Comparison of ENCODE assay signal across 11 cellular contexts in genomic region chr7:28002638-28003037, GRCh38.
A peak's percentile ranks its signal among the peaks of the same experiment; 100 is the strongest.
DNase-seq lines count a peak whose midpoint lies in the region; ATAC-seq and TF ChIP-seq lines count a peak whose summit lies in the region.
"Had no signal": no experiment of that assay in that cellular context is flagged by ENCODE, and none has a peak within 500 bp of the region (broad histone marks: within the 10 kb centered on the region; RNA-seq: fewer than 3 reads in every experiment).

No MANE protein-coding gene starts in this region.

- H3K4me1 Mint-ChIP-seq in GM23338: no peaks in the 10 kb centered on the region; the same call in 2 of the 3 replicates
- peaks cover 3% of the 10 kb centered on the region for H3K4me1 Mint-ChIP-seq in activated naive CD4-positive, alpha-beta T cell treated with anti-CD3 and anti-CD28 coated beads for 36 hours (ENCODE audit: low read depth)

- no peaks in the 10 kb centered on the region for H3K27me3 Mint-ChIP-seq in GM23338 (ENCODE audit: insufficient read depth, low read depth, poor library complexity)
- no peaks in the 10 kb centered on the region for H3K27me3 Mint-ChIP-seq in activated naive CD4-positive, alpha-beta T cell treated with anti-CD3 and anti-CD28 coated beads for 36 hours (ENCODE audit: low read depth)

- ATAC-seq in GM23338 (peak; percentile 87), GM18511 (IDR thresholded peaks at IDR 0.05; ENCODE audit: unreplicated experiment) (no peak), GM19455 (IDR thresholded peaks at IDR 0.05; ENCODE audit: unreplicated experiment) (no peak)
- ATAC-seq: gastrocnemius medialis had no signal

- no peak overlapping the region for H3K4me2 ChIP-seq in GM23338

- no peaks in the 10 kb centered on the region for H3K36me3 ChIP-seq in GM23338 (ENCODE audit: insufficient read depth)
- H3K36me3 ChIP-seq: ascending aorta, gastrocnemius medialis had no signal

- CTCF ChIA-PET in activated naive CD4-positive, alpha-beta T cell treated with anti-CD3 and anti-CD28 coated beads for 36 hours (lab: Charles Lee): interaction anchor here (0.5 kb wide), 1 partner anchor 1321 kb away, joined by 3 read pairs; no protein-coding TSS in a partner anchor

- H4K20me1 ChIP-seq in GM23338 (replicated peaks; ENCODE audit: insufficient read depth): peaks cover 3% of the 10 kb centered on the region; the same call in 1 of the 2 replicates

- H3K4me3 Mint-ChIP-seq in GM23338: no peak overlapping the region
- H3K4me3 Mint-ChIP-seq in activated naive CD4-positive, alpha-beta T cell treated with anti-CD3 and anti-CD28 coated beads for 36 hours: no peak overlapping the region

- no peaks in the 10 kb centered on the region for H3K79me2 ChIP-seq in GM23338 (replicated peaks; ENCODE audit: insufficient read depth)

- no peaks in the 10 kb centered on the region for H3K4me1 ChIP-seq in GM23338 (ENCODE audit: insufficient read depth)
- H3K4me1 ChIP-seq: ascending aorta had no signal

- intact Hi-C loops in activated naive CD4-positive, alpha-beta T cell treated with anti-CD3 and anti-CD28 coated beads for 36 hours (cut with micrococcal nuclease): no loop called here

- H2AFZ ChIP-seq in GM23338: no peak overlapping the region

- H3K27ac ChIP-seq in GM23338 (ENCODE audit: low read depth): no peak overlapping the region
- H3K27ac ChIP-seq: ascending aorta, gastrocnemius medialis had no signal

- no peak overlapping the region for H3K4me3 ChIP-seq in GM23338
- H3K4me3 ChIP-seq: ascending aorta, gastrocnemius medialis had no signal

- H3K27ac Mint-ChIP-seq in GM23338: no peak overlapping the region
- H3K27ac Mint-ChIP-seq in activated naive CD4-positive, alpha-beta T cell treated with anti-CD3 and anti-CD28 coated beads for 36 hours: no peak overlapping the region

- TF ChIP-seq CTCF in GM23338 (conservative IDR thresholded peaks at IDR 0.05; ENCODE audit: low read depth in 2 of 2): no peak

- in situ Hi-C loops in ACHN (cut with HindIII; ENCODE audit: low pct_ligation_motif_present, low pct_unique_long_range_greater_than_20kb, low sequenced_read_pairs): no loop called here

- DNase-seq in ACHN (peak; percentile 48), GM23338 (ENCODE audit: low spot score) (peak; percentile 55), RKO (ENCODE audit: low spot score) (peak; percentile 35), glomerular visceral epithelial cell (ENCODE audit: extremely low spot score) (peak; percentile 17), GM19240 (ENCODE audit: insufficient read length, low spot score) (no peak)
- no peak for DNase-seq in activated naive CD4-positive, alpha-beta T cell treated with anti-CD3 and anti-CD28 coated beads for 36 hours
- DNase-seq: gastrocnemius medialis, NCI-H1436 had no signal

- no peaks in the 10 kb centered on the region for H3F3A ChIP-seq in GM23338 (replicated peaks; ENCODE audit: low read depth)

- H3K27me3 ChIP-seq in GM23338 (ENCODE audit: insufficient read depth): no peaks in the 10 kb centered on the region
- H3K27me3 ChIP-seq: ascending aorta, gastrocnemius medialis had no signal

- no peaks in the 10 kb centered on the region for H3K9me3 Mint-ChIP-seq in GM23338
- no peaks in the 10 kb centered on the region for H3K9me3 Mint-ChIP-seq in activated naive CD4-positive, alpha-beta T cell treated with anti-CD3 and anti-CD28 coated beads for 36 hours

- no peaks in the 10 kb centered on the region for H3K9me2 ChIP-seq in GM23338 (ENCODE audit: insufficient read depth)

- H3K36me3 Mint-ChIP-seq in GM23338 (ENCODE audit: low read depth): no peaks in the 10 kb centered on the region
- no peaks in the 10 kb centered on the region for H3K36me3 Mint-ChIP-seq in activated naive CD4-positive, alpha-beta T cell treated with anti-CD3 and anti-CD28 coated beads for 36 hours (ENCODE audit: low read depth)

TF ChIP-seq in GM23338, 12 proteins besides CTCF, POLR2A, EP300 and RAD21:
- TF ChIP-seq ZNF331 (CRISPR knock-in tag; IDR thresholded peaks at IDR 0.05; ENCODE audit: low read depth): no peak
- peak; percentile 34; the same call in 1 of the 2 replicates for TF ChIP-seq ETS1 (IDR thresholded peaks at IDR 0.05)
- TF ChIP-seq ZNF462 (CRISPR knock-in tag; IDR thresholded peaks at IDR 0.05): peak; percentile 19; the same call in 1 of the 2 replicates

Comparison
In these comparisons a context has a peak if more than half of its experiments do, and no peak if none do; other contexts are left out.
1. DNase-seq: peak in ACHN (single experiment), GM23338 (single experiment), RKO (single experiment) and glomerular visceral epithelial cell (single experiment); none in activated naive CD4-positive, alpha-beta T cell treated with anti-CD3 and anti-CD28 coated beads for 36 hours (single experiment) and GM19240 (single experiment).